ENCODE assay signal across 16 cellular contexts in the genomic region with DNA sequence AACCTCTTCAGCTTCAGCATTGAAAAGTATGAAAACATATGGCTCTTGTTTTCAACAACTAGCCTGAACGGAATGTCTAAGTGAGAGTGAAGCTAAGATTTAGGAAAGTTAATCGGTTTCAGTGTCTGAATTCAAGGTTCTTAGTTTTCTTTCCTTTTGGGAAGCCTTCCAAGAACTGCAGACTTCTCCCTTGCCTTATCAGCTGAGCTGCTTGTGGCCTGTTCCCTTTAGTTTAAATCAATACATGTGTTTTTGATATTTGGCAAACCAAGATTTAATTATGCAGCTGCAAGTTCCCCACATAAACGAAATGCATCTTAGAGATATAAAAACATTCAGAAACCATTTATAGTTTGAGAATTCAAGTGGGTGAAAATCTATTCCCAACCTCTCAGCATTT.
A peak's percentile ranks its signal among the peaks of the same experiment; 100 is the strongest.
DNase-seq lines count a peak whose midpoint lies in the region; FAIRE-seq and TF ChIP-seq lines count a peak whose summit lies in the region.
"Had no signal": no experiment of that assay in that cellular context is flagged by ENCODE, and none has a peak within 500 bp of the region (broad histone marks: within the 10 kb centered on the region; RNA-seq: fewer than 3 reads in every experiment).

No MANE protein-coding gene starts in this region.

- H3K4me2 ChIP-seq in osteoblast (ENCODE audit: insufficient read depth, low read length): peak overlapping the region; percentile 16

- FAIRE-seq in HTR-8/SVneo (lab: Jason Lieb, UNC): no peak
- FAIRE-seq: H54 had no signal

- H3K27me3 ChIP-seq in osteoblast (ENCODE audit: insufficient read depth, low read length): no peaks in the 10 kb centered on the region
- H3K27me3 ChIP-seq: MG63, neutrophil had no signal

- H3K9me3 ChIP-seq in osteoblast (ENCODE audit: low read depth, low read length): no peaks in the 10 kb centered on the region
- H3K9me3 ChIP-seq: MG63, neutrophil had no signal

- DNase-seq in AG08395 (ENCODE audit: low spot score) (peak; percentile 44), M059J (ENCODE audit: low read depth) (peak; percentile 20), dermis blood vessel endothelial cell (peak; percentile 24), osteoblast (ENCODE audit: insufficient read length, low spot score, missing footprints) (peak; percentile 43), NCI-H1930 (lab: John Stamatoyannopoulos, UW) (no peak), HTR-8/SVneo (ENCODE audit: insufficient read length, low spot score) (no peak), SW 1271 (lab: John Stamatoyannopoulos, UW) (no peak), activated gamma-delta T cell treated with Interleukin-2 at 50 U/mL for 16 hours (no peak)
- DNase-seq: activated CD4-positive, alpha-beta T cell treated with anti-CD3 and anti-CD28 coated beads for 48 hours; caudate nucleus; CD4-positive, CD25-positive, alpha-beta regulatory T cell; MG63; stimulated activated CD8-positive, alpha-beta memory T cell treated with anti-CD3 and anti-CD28 coated beads, Interleukin-4, amount 100 ng/mL, for 48 hours; T-helper 1 cell had no signal

- H3K4me1 ChIP-seq in osteoblast (ENCODE audit: insufficient read depth, low read length): peaks cover 21% of the 10 kb centered on the region

- H3K36me3 ChIP-seq in osteoblast (ENCODE audit: insufficient read depth, low read length): no peaks in the 10 kb centered on the region
- H3K36me3 ChIP-seq: MG63, neutrophil had no signal

- H3K4me3 ChIP-seq in osteoblast (ENCODE audit: insufficient read depth, low read length): no peak overlapping the region
- H3K4me3 ChIP-seq: MG63 had no signal

- H3K79me2 ChIP-seq in osteoblast (ENCODE audit: insufficient read depth, low read length): no peaks in the 10 kb centered on the region

- no peaks in the 10 kb centered on the region for H4K20me1 ChIP-seq in osteoblast (ENCODE audit: insufficient read depth, low read length)

- TF ChIP-seq CTCF in osteoblast (IDR thresholded peaks at IDR 0.05; ENCODE audit: extremely low read depth, low read depth, low read length): no peak

- no peak overlapping the region for H3K27ac ChIP-seq in osteoblast (ENCODE audit: low read depth, low read length)
- H3K27ac ChIP-seq: neutrophil had no signal

- H2AFZ ChIP-seq in osteoblast (ENCODE audit: low read length): peak overlapping the region; percentile 23

Comparison
In these comparisons a context has a peak if more than half of its experiments do, and no peak if none do; other contexts are left out.
1. DNase-seq: peak in AG08395 (single experiment), M059J (single experiment), dermis blood vessel endothelial cell (single experiment) and osteoblast (single experiment); none in NCI-H1930 (0 of 2), HTR-8/SVneo (single experiment), SW 1271 (0 of 2) and activated gamma-delta T cell treated with Interleukin-2 at 50 U/mL for 16 hours (single experiment).